8 cellular contexts compared by ENCODE assay signal in the genomic region with DNA sequence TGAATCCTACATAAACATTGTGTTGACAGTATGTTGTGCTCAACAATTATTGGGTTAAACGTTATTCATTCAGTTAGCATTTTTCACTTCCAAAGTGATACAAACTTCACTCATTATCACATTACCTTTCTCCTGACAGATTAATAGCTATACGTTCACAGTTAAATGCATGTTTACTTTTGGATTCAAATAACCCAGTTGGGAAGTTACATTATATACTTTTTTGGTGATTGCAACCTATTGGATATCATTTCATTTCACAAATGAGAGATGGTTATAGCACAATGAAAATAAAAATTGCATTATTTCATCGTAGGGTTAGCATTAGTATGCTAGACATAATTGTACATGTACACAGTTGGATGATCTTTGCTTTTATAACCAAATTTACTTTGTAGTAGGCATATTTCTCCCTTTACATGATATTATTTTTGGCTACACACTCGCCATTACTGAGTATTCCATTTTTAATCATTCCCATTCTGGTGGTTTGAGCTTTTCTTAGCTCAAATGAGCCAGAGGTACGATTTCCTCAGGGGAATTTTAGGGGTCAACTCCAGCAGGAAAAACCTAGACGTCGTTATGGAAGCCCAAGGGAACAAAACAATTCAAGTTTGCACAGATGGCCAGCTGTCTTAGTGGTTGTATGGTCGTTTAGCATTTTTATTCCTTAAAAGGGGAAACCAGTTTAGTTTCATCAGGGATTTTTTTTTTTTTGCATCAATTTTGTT. TPM values are rescaled to one million over a fixed set of nuclear protein-coding genes. Genes with fewer than 3 reads are reported as not detected.
DNase-seq lines count a peak whose midpoint lies in the region; ATAC-seq and TF ChIP-seq lines count a peak whose summit lies in the region.

No MANE protein-coding gene starts in this region.

- H3K9ac ChIP-seq in ES-I3 (ENCODE audit: low read depth, low read length) (peak overlapping the region; percentile 75), colonic mucosa (ENCODE audit: low read depth in 2 of 2, low read length in 2 of 2) (peak overlapping the region; percentile 97)

- H3K27ac ChIP-seq in colonic mucosa = peak overlapping the region; percentile 96

- H3K4me3 ChIP-seq in NB4 (ENCODE audit: low read depth, low read length) (peak overlapping the region; percentile 75), colonic mucosa (peak overlapping the region; percentile 43), mononuclear cell (ENCODE audit: low read length) (peak overlapping the region; percentile 58)

- H3K36me3 ChIP-seq in ES-I3 (ENCODE audit: insufficient read depth, low read length) (no peaks in the 10 kb centered on the region), colonic mucosa (no peaks in the 10 kb centered on the region)

- H3K9me3 ChIP-seq in ES-I3 (ENCODE audit: control insufficient read depth, insufficient read depth, low read length) (no peaks in the 10 kb centered on the region), colonic mucosa (no peaks in the 10 kb centered on the region), mononuclear cell (ENCODE audit: low read depth, low read length) (no peaks in the 10 kb centered on the region)

- H3K27me3 ChIP-seq in colonic mucosa (no peaks in the 10 kb centered on the region), mononuclear cell (ENCODE audit: insufficient read depth, low read length) (no peaks in the 10 kb centered on the region)

- ATAC-seq in GM19351 (IDR thresholded peaks at IDR 0.05; ENCODE audit: unreplicated experiment) = no peak

- intact Hi-C loops in colonic mucosa (cut with DNase I) = loop anchor here (5.0 to 10.0 kb wide), 3 partner anchors 88 to 315 kb away; no protein-coding TSS in a partner anchor

- peaks cover 7% of the 10 kb centered on the region; the same call in 1 of the 2 replicates for H3K4me1 ChIP-seq in ES-I3 (ENCODE audit: insufficient read depth, low read length)
- H3K4me1 ChIP-seq in colonic mucosa = no peaks in the 10 kb centered on the region
- peaks cover 23% of the 10 kb centered on the region for H3K4me1 ChIP-seq in mononuclear cell (ENCODE audit: insufficient read depth, low read length)

- DNase-seq in NB4 (ENCODE audit: low read depth) (no peak), colonic mucosa (no peak), NCI-H510A (lab: John Stamatoyannopoulos, UW) (no peak), NOMO-1 treated with dmso at 0.1 percent for 144 hours (lab: John Stamatoyannopoulos, UW; ENCODE audit: unreplicated experiment) (no peak), UCSD-AML1 (lab: John Stamatoyannopoulos, UW; ENCODE audit: unreplicated experiment) (no peak)

- TF ChIP-seq POLR2A in NB4 (IDR thresholded peaks at IDR 0.05; ENCODE audit: extremely low read depth, insufficient read length) = no peak

- TF ChIP-seq CTCF in NB4 (IDR thresholded peaks at IDR 0.05; ENCODE audit: low read depth, low read length) (no peak), colonic mucosa (IDR thresholded peaks at IDR 0.05) (no peak)

RNA-seq across cellular contexts. Expression of gene HIVEP1, which starts 2.0 kb away (rescaled TPM):
- total RNA-seq in colonic mucosa (10 to 100 TPM; 22.2 to 27.9 TPM), mononuclear cell (127 TPM)
